1 cellular context compared by ENCODE assay signal in the genomic region with DNA sequence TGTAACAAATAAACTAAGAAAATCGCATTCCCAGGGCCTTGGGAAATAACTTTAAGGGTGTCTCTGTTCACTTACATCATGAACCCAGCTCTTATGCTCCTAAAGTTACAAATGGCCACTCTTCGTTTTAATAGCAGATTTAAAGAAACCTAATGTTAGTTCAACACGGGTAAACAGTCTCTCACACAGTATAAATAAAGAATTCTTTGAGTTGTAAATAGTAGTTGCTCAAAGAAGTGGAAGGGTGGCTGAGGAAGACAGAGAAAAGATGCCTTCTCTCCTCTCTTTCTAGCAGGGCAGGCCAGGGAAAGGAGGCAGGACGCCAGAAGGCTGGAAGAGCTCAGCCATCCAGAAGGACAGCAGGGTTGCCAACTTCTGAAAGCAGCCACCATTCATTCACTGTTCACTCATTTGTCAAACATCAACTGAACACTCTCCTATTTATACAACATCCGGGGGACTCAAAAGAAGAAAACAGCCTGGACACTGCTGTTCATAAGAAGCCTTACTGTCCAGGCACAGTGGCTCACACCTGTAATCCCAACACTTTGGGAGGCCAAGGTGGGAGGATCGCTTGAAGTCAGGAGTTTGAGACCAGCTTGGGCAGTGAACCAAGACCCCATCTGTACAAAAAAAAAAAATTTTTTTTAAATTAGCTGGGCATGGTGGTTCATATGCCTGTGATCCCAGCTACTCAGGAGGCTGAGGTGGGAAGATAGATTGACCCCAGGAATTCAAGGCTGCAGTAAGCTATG.
TF ChIP-seq lines count a peak whose summit lies in the region.

No MANE protein-coding gene starts in this region.

TF ChIP-seq in GM23338, 12 proteins besides CTCF, POLR2A, EP300 and RAD21 (continued from another document):
- no peak for TF ChIP-seq ZNF462 (CRISPR knock-in tag; IDR thresholded peaks at IDR 0.05)
- TF ChIP-seq, protein P1, sequence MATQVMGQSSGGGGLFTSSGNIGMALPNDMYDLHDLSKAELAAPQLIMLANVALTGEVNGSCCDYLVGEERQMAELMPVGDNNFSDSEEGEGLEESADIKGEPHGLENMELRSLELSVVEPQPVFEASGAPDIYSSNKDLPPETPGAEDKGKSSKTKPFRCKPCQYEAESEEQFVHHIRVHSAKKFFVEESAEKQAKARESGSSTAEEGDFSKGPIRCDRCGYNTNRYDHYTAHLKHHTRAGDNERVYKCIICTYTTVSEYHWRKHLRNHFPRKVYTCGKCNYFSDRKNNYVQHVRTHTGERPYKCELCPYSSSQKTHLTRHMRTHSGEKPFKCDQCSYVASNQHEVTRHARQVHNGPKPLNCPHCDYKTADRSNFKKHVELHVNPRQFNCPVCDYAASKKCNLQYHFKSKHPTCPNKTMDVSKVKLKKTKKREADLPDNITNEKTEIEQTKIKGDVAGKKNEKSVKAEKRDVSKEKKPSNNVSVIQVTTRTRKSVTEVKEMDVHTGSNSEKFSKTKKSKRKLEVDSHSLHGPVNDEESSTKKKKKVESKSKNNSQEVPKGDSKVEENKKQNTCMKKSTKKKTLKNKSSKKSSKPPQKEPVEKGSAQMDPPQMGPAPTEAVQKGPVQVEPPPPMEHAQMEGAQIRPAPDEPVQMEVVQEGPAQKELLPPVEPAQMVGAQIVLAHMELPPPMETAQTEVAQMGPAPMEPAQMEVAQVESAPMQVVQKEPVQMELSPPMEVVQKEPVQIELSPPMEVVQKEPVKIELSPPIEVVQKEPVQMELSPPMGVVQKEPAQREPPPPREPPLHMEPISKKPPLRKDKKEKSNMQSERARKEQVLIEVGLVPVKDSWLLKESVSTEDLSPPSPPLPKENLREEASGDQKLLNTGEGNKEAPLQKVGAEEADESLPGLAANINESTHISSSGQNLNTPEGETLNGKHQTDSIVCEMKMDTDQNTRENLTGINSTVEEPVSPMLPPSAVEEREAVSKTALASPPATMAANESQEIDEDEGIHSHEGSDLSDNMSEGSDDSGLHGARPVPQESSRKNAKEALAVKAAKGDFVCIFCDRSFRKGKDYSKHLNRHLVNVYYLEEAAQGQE (IDR thresholded peaks at IDR 0.05; ENCODE audit: unreplicated experiment): no peak
- TF ChIP-seq, protein P2, sequence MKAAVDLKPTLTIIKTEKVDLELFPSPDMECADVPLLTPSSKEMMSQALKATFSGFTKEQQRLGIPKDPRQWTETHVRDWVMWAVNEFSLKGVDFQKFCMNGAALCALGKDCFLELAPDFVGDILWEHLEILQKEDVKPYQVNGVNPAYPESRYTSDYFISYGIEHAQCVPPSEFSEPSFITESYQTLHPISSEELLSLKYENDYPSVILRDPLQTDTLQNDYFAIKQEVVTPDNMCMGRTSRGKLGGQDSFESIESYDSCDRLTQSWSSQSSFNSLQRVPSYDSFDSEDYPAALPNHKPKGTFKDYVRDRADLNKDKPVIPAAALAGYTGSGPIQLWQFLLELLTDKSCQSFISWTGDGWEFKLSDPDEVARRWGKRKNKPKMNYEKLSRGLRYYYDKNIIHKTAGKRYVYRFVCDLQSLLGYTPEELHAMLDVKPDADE (IDR thresholded peaks at IDR 0.05): no peak
- no peak for TF ChIP-seq CREB1 (CRISPR knock-in tag; IDR thresholded peaks at IDR 0.05; ENCODE audit: low read depth)
- TF ChIP-seq JUNB (IDR thresholded peaks at IDR 0.05; ENCODE audit: unreplicated experiment): no peak
- no peak for TF ChIP-seq EZH2phosphoT487 (IDR thresholded peaks at IDR 0.05; ENCODE audit: unreplicated experiment)
- no peak for TF ChIP-seq ZNF331 (CRISPR knock-in tag; IDR thresholded peaks at IDR 0.05; ENCODE audit: low read depth)
- TF ChIP-seq EZH2 (IDR thresholded peaks at IDR 0.05; ENCODE audit: low read depth, unreplicated experiment): no peak
- no peak for TF ChIP-seq POLR2AphosphoS5 (IDR thresholded peaks at IDR 0.05; ENCODE audit: low read depth)
- TF ChIP-seq STAT1 (IDR thresholded peaks at IDR 0.05; ENCODE audit: unreplicated experiment): no peak
